ENCODE assay signal across 13 cellular contexts in the genomic region with DNA sequence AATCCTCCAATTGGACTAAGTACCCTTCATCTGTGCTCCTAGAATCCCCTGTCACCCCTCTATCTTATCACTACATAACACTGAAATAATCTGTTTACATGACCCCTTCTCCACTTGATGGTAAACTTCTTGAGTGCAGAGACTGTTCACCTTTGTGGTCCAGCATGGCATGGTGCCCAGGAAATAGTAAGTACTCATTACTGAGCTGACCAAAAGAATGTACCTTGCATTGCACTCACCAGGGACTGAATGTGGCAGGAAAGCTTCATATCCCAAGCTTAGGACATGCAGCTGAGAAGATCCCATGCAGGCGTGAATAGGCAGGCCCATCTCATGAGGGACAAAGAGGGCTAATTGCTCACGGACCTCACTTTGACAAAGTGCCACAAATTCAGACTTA. TPM values are rescaled to one million over a fixed set of nuclear protein-coding genes. Genes with fewer than 3 reads are reported as not detected.
A peak's percentile ranks its signal among the peaks of the same experiment; 100 is the strongest.
DNase-seq lines count a peak whose midpoint lies in the region; ATAC-seq and TF ChIP-seq lines count a peak whose summit lies in the region.
"Had no signal": no experiment of that assay in that cellular context is flagged by ENCODE, and none has a peak within 500 bp of the region (broad histone marks: within the 10 kb centered on the region; RNA-seq: fewer than 3 reads in every experiment).

No MANE protein-coding gene starts in this region.

- H2AFZ ChIP-seq in PC-9, result no peak overlapping the region

- POLR2A ChIA-PET in PC-9 (lab: Charles Lee; ENCODE audit: unreplicated experiment), result interaction anchor here (0.5 to 1.0 kb wide), 4 partner anchors 20 to 98 kb away, joined by 3 to 18 read pairs (median 4); no protein-coding TSS in a partner anchor

- BruUV-seq in PC-9 (replicated peaks; lab: Mats Ljungman, UMichigan), result no TSS peak

- no peaks in the 10 kb centered on the region for H3K9me2 ChIP-seq in PC-9 (ENCODE audit: insufficient read depth)

- peak; percentile 25 for DNase-seq in HFF-Myc (ENCODE audit: extremely low read depth, low read depth)
- peak; percentile 84 to 98 for DNase-seq in PC-9
- DNase-seq in epithelial cell of proximal tubule (ENCODE audit: low read depth), result peak; percentile 72
- DNase-seq in thyroid gland, result peak; percentile 24 to 53
- no peak for DNase-seq in NCI-H2081 treated with DMSO at 0.1 percent for 48 hours (lab: John Stamatoyannopoulos, UW)
- DNase-seq: activated CD4-positive, alpha-beta T cell treated with anti-CD3 and anti-CD28 coated beads, Interleukin-2, amount 50 U/mL, for 1 hour; activated naive CD4-positive, alpha-beta T cell treated with anti-CD3 and anti-CD28 coated beads, Interleukin-2, amount 10 ng/mL, durations not matched to agents 7 days and 5 days; hippocampal formation; NCI-H2171 treated with DMSO at 0.1 percent for 48 hours had no signal

- peaks cover 44% of the 10 kb centered on the region for H3K4me1 ChIP-seq in PC-9 (replicated peaks; ENCODE audit: insufficient read depth)
- no peaks in the 10 kb centered on the region for H3K4me1 ChIP-seq in thyroid gland

- no peak for TF ChIP-seq CTCF in HFF-Myc (IDR thresholded peaks at IDR 0.05; ENCODE audit: low read depth, low read length, missing control alignments)
- no peak for TF ChIP-seq CTCF in PC-9 (conservative IDR thresholded peaks at IDR 0.05)
- TF ChIP-seq CTCF in epithelial cell of proximal tubule (conservative IDR thresholded peaks at IDR 0.05; ENCODE audit: low read depth, low read length), result no peak
- no peak for TF ChIP-seq CTCF in thyroid gland (IDR thresholded peaks at IDR 0.05)

- no peak for ATAC-seq in HG02763 (IDR thresholded peaks at IDR 0.05; ENCODE audit: unreplicated experiment)
- ATAC-seq in HG03025 (IDR thresholded peaks at IDR 0.05; ENCODE audit: low FRiP score, unreplicated experiment), result no peak

- peak overlapping the region; percentile 75 for H3K4me2 ChIP-seq in PC-9

- no peak for TF ChIP-seq POLR2A in thyroid gland (IDR thresholded peaks at IDR 0.05)

- CTCF ChIA-PET in PC-9 (lab: Charles Lee), result interaction anchor here (1.3 to 1.6 kb wide), 2 partner anchors 20 to 64 kb away, joined by 3 to 5 read pairs; no protein-coding TSS in a partner anchor

- H3K79me2 ChIP-seq in PC-9 (ENCODE audit: low read depth), result no peaks in the 10 kb centered on the region

- WGBS in thyroid gland, 2 donors, result 69 to 80% methylated on average over 2 of the region's 2 CpGs

- no peaks in the 10 kb centered on the region for H3K36me3 ChIP-seq in PC-9 (ENCODE audit: low read depth)
- H3K36me3 ChIP-seq in thyroid gland, result no peaks in the 10 kb centered on the region

- intact Hi-C loops in PC-9 (cut with micrococcal nuclease; ENCODE audit: unreplicated experiment) (loop anchor here (1.0 kb wide), 3 partner anchors 20 to 53 kb away; a partner anchor contains a TSS), thyroid gland (cut with DNase I) (no loop called here)

- H4K20me1 ChIP-seq in PC-9 (ENCODE audit: insufficient read depth), result no peaks in the 10 kb centered on the region

- no peaks in the 10 kb centered on the region for H3K9me3 ChIP-seq in PC-9 (ENCODE audit: insufficient read depth, low read depth)
- H3K9me3 ChIP-seq in thyroid gland, result no peaks in the 10 kb centered on the region

- no peak overlapping the region for H3K4me3 ChIP-seq in HFF-Myc (replicated peaks; ENCODE audit: low read depth, low read length)
- peak overlapping the region; percentile 20; the same call in 1 of the 2 replicates for H3K4me3 ChIP-seq in PC-9
- no peak overlapping the region for H3K4me3 ChIP-seq in epithelial cell of proximal tubule (ENCODE audit: low read depth, low read length)
- H3K4me3 ChIP-seq in thyroid gland (replicated peaks in 1 of 3), result no peak overlapping the region

- peaks cover 32% of the 10 kb centered on the region for H3F3A ChIP-seq in PC-9 (ENCODE audit: insufficient read depth, low read depth)

- H3K27me3 ChIP-seq in PC-9 (ENCODE audit: insufficient read depth, low read depth), result no peaks in the 10 kb centered on the region
- H3K27me3 ChIP-seq in thyroid gland, result no peaks in the 10 kb centered on the region

- peak overlapping the region; percentile 73 for H3K27ac ChIP-seq in PC-9
- no peak overlapping the region for H3K27ac ChIP-seq in thyroid gland

RNA-seq across cellular contexts. Expression of a gene that starts 1.4 kb away (rescaled TPM):
- total RNA-seq in PC-9 (2021) (0.31 TPM in 1 of 2 replicates, not detected in the other), epithelial cell of proximal tubule (not detected in 2 replicates), thyroid gland (not detected)
- total RNA-seq: myocyte, skeletal muscle tissue had no signal

RNA-seq across cellular contexts. Expression of a gene that starts 53.4 kb away (rescaled TPM):
- total RNA-seq in PC-9 (2021) (73.7 and 94.7 TPM in 2 replicates), epithelial cell of proximal tubule (22.9 and 26.4 TPM in 2 replicates), thyroid gland (10 to 100 TPM; 62.6 to 88.4 (median 77.5) TPM)
